Comparison of ENCODE assay signal across 8 cellular contexts in genomic region chr1:156126701-156127534, GRCh38.
DNase-seq lines count a peak whose midpoint lies in the region; ATAC-seq and TF ChIP-seq lines count a peak whose summit lies in the region.

No MANE protein-coding gene starts in this region.

- H3K4me3 ChIP-seq in RWPE2 (ENCODE audit: severe bottlenecking): peak overlapping the region; percentile 3

- H3K27ac ChIP-seq in RWPE2 (ENCODE audit: poor library complexity, severe bottlenecking): peak overlapping the region; percentile 99

- no peaks in the 10 kb centered on the region for H3K27me3 ChIP-seq in RWPE2 (ENCODE audit: insufficient read depth, poor library complexity, severe bottlenecking)

- H3K9me3 ChIP-seq in RWPE2 (ENCODE audit: severe bottlenecking): no peaks in the 10 kb centered on the region

- DNase-seq in GM04503 (ENCODE audit: low read depth) (peak; percentile 94), RWPE2 (ENCODE audit: low spot score) (no peak), glomerular visceral epithelial cell (ENCODE audit: extremely low spot score) (peak; percentile 97), SHP77 (lab: John Stamatoyannopoulos, UW) (no peak), NCI-H524 (lab: John Stamatoyannopoulos, UW) (no peak)
- DNase-seq in activated effector memory CD4-positive, alpha-beta T cell treated with anti-CD3 and anti-CD28 coated beads, Interleukin-2, amount 50 U/mL, for 16 hours: peak; percentile 94
- peak; percentile 57 for DNase-seq in stimulated activated CD4-positive, alpha-beta T cell treated with anti-CD3 and anti-CD28 coated beads, Interleukin-15, amount 100 ng/mL, for 1 hour (ENCODE audit: low read depth in 1 of 2, low spot score in 1 of 2)

- H3K36me3 ChIP-seq in RWPE2 (ENCODE audit: low read depth): peaks cover 61% of the 10 kb centered on the region

- no peak for TF ChIP-seq CTCF in RWPE2 (IDR thresholded peaks at IDR 0.05; ENCODE audit: poor library complexity, severe bottlenecking)

- H3K4me1 ChIP-seq in RWPE2 (ENCODE audit: insufficient read depth, poor library complexity, severe bottlenecking): peaks cover 80% of the 10 kb centered on the region

- ATAC-seq in HG02798 (IDR thresholded peaks at IDR 0.05; ENCODE audit: poor library complexity, unreplicated experiment) (peak; percentile 64), RWPE2 (ENCODE audit: low read depth) (peak; percentile 13)

Comparison
In these comparisons a context has a peak if more than half of its experiments do, and no peak if none do; other contexts are left out.
1. DNase-seq: peak in GM04503 (single experiment), activated effector memory CD4-positive, alpha-beta T cell treated with anti-CD3 and anti-CD28 coated beads, Interleukin-2, amount 50 U/mL, for 16 hours (single experiment), glomerular visceral epithelial cell (single experiment) and stimulated activated CD4-positive, alpha-beta T cell treated with anti-CD3 and anti-CD28 coated beads, Interleukin-15, amount 100 ng/mL, for 1 hour (2 of 2); none in RWPE2 (single experiment), SHP77 (0 of 2) and NCI-H524 (0 of 2).